In the genomic region with DNA sequence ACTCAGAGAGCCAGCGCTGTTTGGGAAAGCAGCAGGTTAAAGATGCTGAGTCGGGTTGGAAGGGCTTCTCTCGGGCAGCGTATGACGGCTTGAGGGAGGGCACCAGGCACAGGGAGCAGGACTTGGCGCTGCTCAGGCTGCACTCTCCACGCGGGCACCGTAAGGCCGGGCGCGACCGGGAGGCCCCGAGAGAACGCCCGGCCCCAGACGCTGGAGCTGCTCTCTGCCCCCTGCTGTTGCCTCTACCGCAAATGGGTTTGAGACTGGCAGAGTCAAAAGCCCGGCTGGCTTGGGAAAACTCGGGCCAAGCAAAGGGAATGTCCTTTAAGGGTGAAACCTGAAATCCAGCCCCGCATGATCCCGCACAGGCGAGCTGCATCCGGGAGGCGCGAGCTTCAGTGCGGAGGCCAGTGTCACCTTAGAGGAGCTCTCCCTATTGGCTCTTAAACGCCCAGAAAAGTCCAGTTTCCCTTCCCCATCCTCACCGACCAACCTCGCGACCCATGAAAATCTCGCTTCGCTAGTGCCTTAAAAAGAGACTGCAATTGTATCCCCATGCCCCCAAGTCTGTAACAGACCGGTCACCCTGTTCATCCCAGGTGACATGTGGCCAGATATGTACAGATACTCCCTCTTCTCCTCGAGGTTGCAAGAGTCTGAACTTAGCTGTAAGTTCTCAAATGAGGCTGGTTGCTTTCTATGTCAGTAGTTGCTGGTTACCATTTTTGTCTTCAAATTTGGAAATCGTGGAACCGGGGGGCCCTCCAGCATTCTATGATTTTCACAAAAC, we compare ENCODE assay signal across 1 cellular context.
TF ChIP-seq lines count a peak whose summit lies in the region.

No MANE protein-coding gene starts in this region.

TF ChIP-seq in IMR-90, 13 proteins besides CTCF, POLR2A, EP300 and RAD21 (continued from another document):
- TF ChIP-seq ELK1 (IDR thresholded peaks at IDR 0.05; ENCODE audit: borderline replicate concordance, low read depth, low read length) (no peak), MXI1 (IDR thresholded peaks at IDR 0.05; ENCODE audit: borderline replicate concordance, low read depth, low read length) (peak; percentile 29; the same call in 1 of the 2 replicates), MAZ (IDR thresholded peaks at IDR 0.05; ENCODE audit: borderline replicate concordance, low read depth, low read length) (peak; percentile 21; the same call in 1 of the 2 replicates)
TF ChIP-seq in IMR-90: peak in this region for 3.
